Comparison of ENCODE assay signal across 16 cellular contexts in genomic region chr15:67079361-67079760, GRCh38. TPM values are rescaled to one million over a fixed set of nuclear protein-coding genes. Genes with fewer than 3 reads are reported as not detected.
A peak's percentile ranks its signal among the peaks of the same experiment; 100 is the strongest.
DNase-seq lines count a peak whose midpoint lies in the region; ATAC-seq, FAIRE-seq and TF ChIP-seq lines count a peak whose summit lies in the region.
"Had no signal": no experiment of that assay in that cellular context is flagged by ENCODE, and none has a peak within 500 bp of the region (broad histone marks: within the 10 kb centered on the region; RNA-seq: fewer than 3 reads in every experiment).

No MANE protein-coding gene starts in this region.

- no peak overlapping the region for H3K4ac ChIP-seq in trophoblast cell (ENCODE audit: low read depth, low read length)

- peaks cover 23% of the 10 kb centered on the region for H3K36me3 Mint-ChIP-seq in CD4-positive, CD25-positive, alpha-beta regulatory T cell

- no peak overlapping the region for H4K12ac ChIP-seq in trophoblast cell (ENCODE audit: low read depth, low read length)

- no peaks in the 10 kb centered on the region for H3K27me3 ChIP-seq in CD4-positive, CD25-positive, alpha-beta regulatory T cell (ENCODE audit: control insufficient read depth, insufficient read depth, low read length)
- H3K27me3 ChIP-seq in bronchial epithelial cell (ENCODE audit: control insufficient read depth, insufficient read depth, low read length) = no peaks in the 10 kb centered on the region
- H3K27me3 ChIP-seq in trophoblast cell (ENCODE audit: insufficient read depth, low read length) = no peaks in the 10 kb centered on the region
- H3K27me3 ChIP-seq in BE2C = no peaks in the 10 kb centered on the region
- H3K27me3 ChIP-seq: pancreas had no signal

- no peak overlapping the region for H3K9ac ChIP-seq in trophoblast cell (ENCODE audit: low read length)

- no peak overlapping the region for H4K8ac ChIP-seq in trophoblast cell (ENCODE audit: low read depth, low read length)

- H3K4me1 Mint-ChIP-seq in CD4-positive, CD25-positive, alpha-beta regulatory T cell = peaks cover 30 to 100% (median 87%) of the 10 kb centered on the region in 4 donors

- H2AFZ ChIP-seq in trophoblast cell (ENCODE audit: insufficient read depth, low read length, poor library complexity) = no peak overlapping the region

- peak overlapping the region; percentile 80 to 97 (median 94) for H3K27ac Mint-ChIP-seq in CD4-positive, CD25-positive, alpha-beta regulatory T cell

- H3K14ac ChIP-seq in trophoblast cell (ENCODE audit: low read length) = no peak overlapping the region

- ATAC-seq in CD4-positive, CD25-positive, alpha-beta regulatory T cell (ENCODE audit: low read depth in 2 of 2) = no peak
- ATAC-seq in HG03354 (IDR thresholded peaks at IDR 0.05; ENCODE audit: poor library complexity, severe bottlenecking, unreplicated experiment) = no peak
- ATAC-seq: left cardiac atrium, pancreas had no signal

- no peak overlapping the region for H2BK120ac ChIP-seq in trophoblast cell (ENCODE audit: insufficient read depth, low read length, poor library complexity)

- H3K23ac ChIP-seq in trophoblast cell (ENCODE audit: low read length) = no peak overlapping the region

- peaks cover 5% of the 10 kb centered on the region for H3K36me3 ChIP-seq in CD4-positive, CD25-positive, alpha-beta regulatory T cell (ENCODE audit: control insufficient read depth, insufficient read depth, low read length)
- H3K36me3 ChIP-seq in bronchial epithelial cell (ENCODE audit: control insufficient read depth, insufficient read depth, low read length) (peaks cover 10% of the 10 kb centered on the region), trophoblast cell (ENCODE audit: control insufficient read depth in 1 of 2, insufficient read depth in 2 of 2, low read length in 2 of 2) (peaks cover 8% of the 10 kb centered on the region in 2 experiments), BE2C (no peaks in the 10 kb centered on the region; the same call in 1 of the 2 replicates)
- H3K36me3 ChIP-seq: pancreas had no signal

- H3K18ac ChIP-seq in trophoblast cell (ENCODE audit: low read length) = peak overlapping the region; percentile 60

- no CpG with 5 or more reads among the region's 3 CpGs for WGBS in trophoblast cell (ENCODE audit: extremely low coverage, insufficient coverage, insufficient read length)

- peaks cover 1% of the 10 kb centered on the region for H3K79me2 ChIP-seq in trophoblast cell (ENCODE audit: control insufficient read depth, insufficient read depth, low read length, poor library complexity)

- H3K9me3 ChIP-seq in CD4-positive, CD25-positive, alpha-beta regulatory T cell (ENCODE audit: control insufficient read depth in 2 of 2, low read length in 2 of 2) = no peaks in the 10 kb centered on the region
- H3K9me3 ChIP-seq in trophoblast cell (ENCODE audit: insufficient read depth, low read depth, low read length) (no peaks in the 10 kb centered on the region), BE2C (no peaks in the 10 kb centered on the region)
- H3K9me3 ChIP-seq: pancreas had no signal

- TF ChIP-seq CTCF in bronchial epithelial cell (IDR thresholded peaks at IDR 0.05; ENCODE audit: insufficient read depth, low read length, severe bottlenecking) (no peak), BE2C (IDR thresholded peaks at IDR 0.05; ENCODE audit: low read depth, low read length) (no peak)

- H3K27ac ChIP-seq in CD4-positive, CD25-positive, alpha-beta regulatory T cell (ENCODE audit: insufficient read depth, low read length, poor library complexity, severe bottlenecking) = no peak overlapping the region
- H3K27ac ChIP-seq in trophoblast cell (ENCODE audit: low read depth, low read length) = no peak overlapping the region
- H3K27ac ChIP-seq: C4-2B had no signal

- peaks cover 4% of the 10 kb centered on the region for H3K27me3 Mint-ChIP-seq in CD4-positive, CD25-positive, alpha-beta regulatory T cell

- no peak for DNase-seq in CD4-positive, CD25-positive, alpha-beta regulatory T cell
- DNase-seq in M059J (ENCODE audit: low read depth) (peak; percentile 52), bronchial epithelial cell (ENCODE audit: low read depth) (peak; percentile 48), trophoblast cell (no peak), putamen (ENCODE audit: low spot score) (no peak), BE2C (no peak), NCI-H1417 (lab: John Stamatoyannopoulos, UW) (no peak)
- DNase-seq: activated naive CD4-positive, alpha-beta T cell; left cardiac atrium; MM.1S; NCI-H2029 treated with DMSO at 0.1 percent for 48 hours; NCI-H524; pancreas; stimulated activated CD4-positive, alpha-beta T cell treated with anti-CD3 and anti-CD28 coated beads, Interleukin-15, amount 100 ng/mL, for 24 hours had no signal

- no peak overlapping the region for H2BK5ac ChIP-seq in trophoblast cell (ENCODE audit: low read depth, low read length, poor library complexity)

- no peak overlapping the region for H2BK12ac ChIP-seq in trophoblast cell (ENCODE audit: low read length)

- H3K4me1 ChIP-seq in CD4-positive, CD25-positive, alpha-beta regulatory T cell (ENCODE audit: control insufficient read depth, insufficient read depth, low read length, poor library complexity, severe bottlenecking) = peaks cover 99% of the 10 kb centered on the region
- peaks cover 36 to 41% of the 10 kb centered on the region in 2 experiments for H3K4me1 ChIP-seq in trophoblast cell (ENCODE audit: control insufficient read depth in 1 of 2, insufficient read depth in 2 of 2, low read length in 2 of 2)
- H3K4me1 ChIP-seq in BE2C = no peaks in the 10 kb centered on the region; the same call in 1 of the 2 replicates

- peaks cover 12% of the 10 kb centered on the region for H3K79me1 ChIP-seq in trophoblast cell (ENCODE audit: low read length)

- H3K4me3 Mint-ChIP-seq in CD4-positive, CD25-positive, alpha-beta regulatory T cell = peak overlapping the region in 3 of 4 donors; percentile 20 to 79 (median 59)

- no peak overlapping the region for H2AK5ac ChIP-seq in trophoblast cell (ENCODE audit: low read length)

- no peak overlapping the region for H3K4me2 ChIP-seq in trophoblast cell (ENCODE audit: low read length)

- H3K4me3 ChIP-seq in CD4-positive, CD25-positive, alpha-beta regulatory T cell (ENCODE audit: low read depth, low read length) = no peak overlapping the region
- H3K4me3 ChIP-seq in bronchial epithelial cell (ENCODE audit: low read depth, low read length) (no peak overlapping the region), trophoblast cell (ENCODE audit: low read depth, low read length) (no peak overlapping the region), BE2C (ENCODE audit: low read depth, low read length) (no peak overlapping the region)
- H3K4me3 ChIP-seq: pancreas had no signal

- H3K9me3 Mint-ChIP-seq in CD4-positive, CD25-positive, alpha-beta regulatory T cell = peaks cover 0 to 2% (median 0%) of the 10 kb centered on the region in 7 donors

- no peak overlapping the region for H4K91ac ChIP-seq in trophoblast cell (ENCODE audit: low read depth, low read length)

- FAIRE-seq in bronchial epithelial cell (lab: Jason Lieb, UNC) = no peak
- FAIRE-seq: pancreas had no signal

RNA-seq across cellular contexts. Expression of gene SMAD3, which starts 14.0 kb away (rescaled TPM):
- total RNA-seq in CD4-positive, CD25-positive, alpha-beta regulatory T cell = 76.6 TPM
- 10 to 100 TPM; 12.0 to 17.0 (median 14.5) TPM for polyA plus RNA-seq in CD4-positive, CD25-positive, alpha-beta regulatory T cell
- total RNA-seq in M059J (2014; rRNA removed; shearing (Covaris generic)) = 32.6 and 46.7 TPM in 2 replicates
- total RNA-seq in bronchial epithelial cell = 9.5 and 14.1 TPM in 2 replicates
- 49.5 and 54.4 TPM in 2 replicates for polyA plus RNA-seq in trophoblast cell (2013)
- 2.1 TPM for polyA plus RNA-seq in BE2C (2012; ENCODE audit: insufficient read depth, insufficient read length, low read depth)

Comparison
In these comparisons a context has a peak if more than half of its experiments do, and no peak if none do; other contexts are left out.
1. DNase-seq: peak in M059J (single experiment) and bronchial epithelial cell (single experiment); none in CD4-positive, CD25-positive, alpha-beta regulatory T cell (0 of 3), trophoblast cell (0 of 2), putamen (single experiment), BE2C (single experiment) and NCI-H1417 (0 of 3).